In genomic region chrX:101385795-101386541, GRCh38 we compare ENCODE assay signal across 8 cellular contexts. TPM values are rescaled to one million over a fixed set of nuclear protein-coding genes. Genes with fewer than 3 reads are reported as not detected.
DNase-seq lines count a peak whose midpoint lies in the region; ATAC-seq and TF ChIP-seq lines count a peak whose summit lies in the region.

TSS of gene BTK (minus strand) at chrX:101386191. CDS start at chrX:101375284, 10,907 bp downstream.

- peak within 1 kb of the TSS; percentile 31 for H3K27ac ChIP-seq in lower lobe of right lung

- H3K36me3 ChIP-seq in lower lobe of right lung: no peaks in the 10 kb centered on the region

- DNase-seq in GM13977 (ENCODE audit: low spot score) (peak; percentile 55), HUDEP-2 (lab: John Stamatoyannopoulos, UW; ENCODE audit: unreplicated experiment in 76 of 76) (peak in 73 of 76 experiments; percentile 1 to 77 (median 47)), lower lobe of right lung (peak; percentile 51), putamen (ENCODE audit: low spot score) (no peak), hepatic stellate cell (ENCODE audit: low spot score) (no peak)
- no peak for DNase-seq in stimulated activated naive CD4-positive, alpha-beta T cell (lab: John Stamatoyannopoulos, UW)
- DNase-seq in stimulated activated CD4-positive, alpha-beta T cell treated with anti-CD3 and anti-CD28 coated beads, Interleukin-4, amount 100 ng/mL, for 4 hours: no peak

- intact Hi-C loops in lower lobe of right lung (cut with DNase I): no loop called here

- H3K27me3 ChIP-seq in lower lobe of right lung (ENCODE audit: low read depth): no peaks in the 10 kb centered on the region

- in situ Hi-C loops in GM13977 (cut with MboI; ENCODE audit: low pct_unique_long_range_greater_than_20kb, low sequenced_read_pairs, unreplicated experiment): no loop called here

- peak; percentile 74 for ATAC-seq in GM21528 (IDR thresholded peaks at IDR 0.05; ENCODE audit: low FRiP score, unreplicated experiment)
- peak; percentile 51 to 76 for ATAC-seq in lower lobe of right lung

- H3K4me3 ChIP-seq in lower lobe of right lung: peak within 1 kb of the TSS; percentile 35

- no peaks in the 10 kb centered on the region for H3K4me1 ChIP-seq in lower lobe of right lung

- TF ChIP-seq CTCF in GM13977 (IDR thresholded peaks at IDR 0.05; ENCODE audit: extremely low read depth, insufficient read depth, missing control alignments) (no peak), lower lobe of right lung (IDR thresholded peaks at IDR 0.05) (no peak)

- H3K9me3 ChIP-seq in lower lobe of right lung: no peaks in the 10 kb centered on the region

RNA-seq across cellular contexts. Expression of gene BTK, which starts in this region (rescaled TPM):
- total RNA-seq in lower lobe of right lung: 62.8 TPM

Comparison
In these comparisons a context has a peak if more than half of its experiments do, and no peak if none do; other contexts are left out.
1. DNase-seq: peak in GM13977 (single experiment), HUDEP-2 (73 of 76) and lower lobe of right lung (single experiment); none in stimulated activated naive CD4-positive, alpha-beta T cell (0 of 6), putamen (single experiment), hepatic stellate cell (single experiment) and stimulated activated CD4-positive, alpha-beta T cell treated with anti-CD3 and anti-CD28 coated beads, Interleukin-4, amount 100 ng/mL, for 4 hours (0 of 2).